Comparison of ENCODE assay signal across 8 cellular contexts in the genomic region with DNA sequence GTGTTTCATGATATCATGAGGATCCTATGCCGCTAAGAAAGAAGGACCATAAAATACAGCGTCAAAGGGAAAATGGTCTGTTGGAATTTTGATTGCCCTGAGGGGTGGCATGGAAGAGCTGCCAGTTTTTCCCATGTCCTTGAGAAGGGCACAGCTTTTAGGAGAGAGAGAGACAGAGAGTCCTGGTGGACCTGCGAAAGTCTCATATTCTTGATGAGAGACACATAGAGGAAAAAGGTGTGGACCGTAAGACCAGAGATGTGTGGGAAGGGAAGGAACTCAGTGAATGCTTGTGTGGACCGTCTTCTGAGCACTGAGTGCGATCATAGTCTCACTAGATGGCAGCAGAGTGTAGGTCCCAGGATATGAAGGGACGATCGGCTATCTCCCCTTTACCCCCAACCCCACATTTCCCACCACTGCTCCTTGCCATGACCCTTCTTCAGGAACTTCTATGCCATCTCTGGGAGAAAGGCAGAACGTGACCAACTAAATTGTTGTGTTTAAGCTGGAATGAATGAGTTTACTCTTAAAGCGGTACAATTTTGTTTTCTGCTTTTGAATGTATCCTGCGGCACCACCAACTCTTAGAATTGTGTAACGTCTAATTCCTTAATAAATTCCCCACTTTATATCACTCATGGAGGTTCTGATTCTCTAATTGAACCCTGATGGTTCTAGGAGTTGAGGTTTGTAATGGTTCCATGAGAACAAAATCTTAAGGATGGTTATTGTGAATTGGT.
A peak's percentile ranks its signal among the peaks of the same experiment; 100 is the strongest.
DNase-seq lines count a peak whose midpoint lies in the region; ATAC-seq and TF ChIP-seq lines count a peak whose summit lies in the region.

No MANE protein-coding gene starts in this region.

- H3K27ac ChIP-seq in lung (ENCODE audit: low read depth in 1 of 2, low read length in 1 of 2) = no peak overlapping the region

- no peaks in the 10 kb centered on the region for H3K36me3 ChIP-seq in lung (ENCODE audit: control insufficient read depth in 2 of 2, insufficient read depth in 2 of 2, low read length in 2 of 2)

- peaks cover 3% of the 10 kb centered on the region for H3K27me3 ChIP-seq in lung (ENCODE audit: control insufficient read depth, insufficient read depth)

- 39 to 43% methylated on average over 12 of the region's 12 CpGs for WGBS in lung, 2 donors

- DNase-seq in AG20443 (ENCODE audit: low spot score) (peak; percentile 64), NCI-H526 treated with DMSO at 0.1 percent for 48 hours (lab: John Stamatoyannopoulos, UW) (peak; percentile 19), cerebellar cortex (ENCODE audit: low spot score) (peak; percentile 26), lung (ENCODE audit: low spot score) (no peak)

- ATAC-seq in HG02852 (IDR thresholded peaks at IDR 0.05; ENCODE audit: unreplicated experiment) (peak; percentile 78), lung (ENCODE audit: insufficient read depth, low FRiP score) (peak; percentile 56), GM21381 (IDR thresholded peaks at IDR 0.05; ENCODE audit: unreplicated experiment) (no peak), HG02981 (IDR thresholded peaks at IDR 0.05; ENCODE audit: unreplicated experiment) (no peak)

- H3K4me3 ChIP-seq in lung = no peak overlapping the region

- TF ChIP-seq CTCF in GM12872 (IDR thresholded peaks at IDR 0.05; ENCODE audit: insufficient read depth, low read depth, low read length) (peak; percentile 84), lung (IDR thresholded peaks at IDR 0.05; ENCODE audit: control extremely low read depth, extremely low read depth) (no peak)

- H3K9me3 ChIP-seq in lung (ENCODE audit: control insufficient read depth in 2 of 2, insufficient read depth in 1 of 2, low read length in 1 of 2) = no peaks in the 10 kb centered on the region

- H3K4me1 ChIP-seq in lung (ENCODE audit: control insufficient read depth in 2 of 2, insufficient read depth in 2 of 2, low read length in 2 of 2) = no peaks in the 10 kb centered on the region

Comparison
In these comparisons a context has a peak if more than half of its experiments do, and no peak if none do; other contexts are left out.
1. ATAC-seq: peak in HG02852 (single experiment) and lung (single experiment); none in GM21381 (single experiment) and HG02981 (single experiment).